ENCODE assay signal across 13 cellular contexts in the genomic region with DNA sequence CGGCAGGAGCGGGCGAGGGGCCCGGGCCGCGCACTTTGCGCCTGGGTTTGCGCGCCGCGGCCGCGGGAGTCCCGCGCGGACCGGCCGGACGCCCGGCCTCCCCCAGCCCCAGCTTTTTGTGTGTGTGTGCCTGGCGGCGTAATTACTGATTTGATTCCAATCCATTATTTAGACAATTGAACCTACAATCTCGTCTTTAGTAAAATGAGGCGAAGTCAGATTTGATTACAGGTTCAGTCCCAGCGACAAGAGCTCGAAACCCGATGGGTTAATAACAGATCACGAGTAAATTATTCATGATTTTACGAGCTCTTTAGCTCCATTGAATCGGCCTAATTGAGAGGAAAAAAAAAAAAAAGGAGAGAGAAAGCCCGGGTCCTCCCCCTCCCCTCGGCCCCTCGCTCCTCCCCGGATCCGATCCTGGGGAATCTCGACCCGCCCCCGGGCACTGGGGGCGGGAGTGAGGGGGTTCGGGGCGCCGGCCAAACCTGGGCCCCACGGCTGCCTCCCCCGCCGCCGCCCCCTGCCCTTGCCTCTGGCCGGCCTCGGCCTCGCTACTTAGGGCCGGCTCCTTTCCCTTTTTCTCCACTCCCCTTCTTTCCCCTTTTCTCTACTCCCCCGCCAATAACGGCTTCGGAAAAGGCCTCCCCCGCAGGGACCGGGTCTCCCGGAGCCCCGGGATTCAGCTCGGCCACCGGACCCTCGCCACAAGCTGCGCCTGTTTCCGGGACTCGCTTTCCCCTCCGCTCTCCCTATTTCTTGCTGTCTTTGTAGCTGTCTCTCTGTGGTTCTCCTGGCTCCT. TPM values are rescaled to one million over a fixed set of nuclear protein-coding genes. Genes with fewer than 3 reads are reported as not detected.
DNase-seq lines count a peak whose midpoint lies in the region; ATAC-seq, FAIRE-seq and TF ChIP-seq lines count a peak whose summit lies in the region.
"Had no signal": no experiment of that assay in that cellular context is flagged by ENCODE, and none has a peak within 500 bp of the region (broad histone marks: within the 10 kb centered on the region; RNA-seq: fewer than 3 reads in every experiment).

No MANE protein-coding gene starts in this region.

- H3K36me3 Mint-ChIP-seq in Caco-2 (ENCODE audit: insufficient read depth, unreplicated experiment): no peaks in the 10 kb centered on the region

- H3K4me2 ChIP-seq in H1 (ENCODE audit: insufficient read depth in 1 of 2, low read depth in 2 of 2, low read length in 2 of 2) (peak overlapping the region; percentile 81 to 82), trophoblast cell (ENCODE audit: low read length) (peak overlapping the region; percentile 56)

- no peak overlapping the region for H3K9ac ChIP-seq in H1 (replicated peaks in 1 of 4; ENCODE audit: extremely low read depth in 1 of 4, low read depth in 3 of 4, low read length in 3 of 4)
- H3K9ac ChIP-seq in trophoblast cell (ENCODE audit: low read length): no peak overlapping the region

- TF ChIP-seq CTCF in Caco-2 (IDR thresholded peaks at IDR 0.05; ENCODE audit: insufficient read depth in 1 of 2, low read depth in 1 of 2, low read length in 1 of 2, severe bottlenecking in 1 of 2, unreplicated experiment in 1 of 2) (no peak), H1 (IDR thresholded peaks at IDR 0.05; ENCODE audit: control extremely low read depth in 1 of 3, insufficient read depth in 1 of 3, low read depth in 1 of 3, low read length in 3 of 3) (no peak), GM13977 (IDR thresholded peaks at IDR 0.05; ENCODE audit: extremely low read depth, insufficient read depth, missing control alignments) (no peak)

- no peak overlapping the region for H3K56ac ChIP-seq in H1 (replicated peaks; ENCODE audit: insufficient read length, low read depth, low read length)

- H3K9me3 Mint-ChIP-seq in Caco-2 (ENCODE audit: unreplicated experiment): no peaks in the 10 kb centered on the region

- H3K4me1 Mint-ChIP-seq in Caco-2 (ENCODE audit: low read depth, unreplicated experiment): peaks cover 20% of the 10 kb centered on the region

- H2BK15ac ChIP-seq in H1 (ENCODE audit: low read length): no peak overlapping the region

- H3K14ac ChIP-seq in H1 (ENCODE audit: insufficient read length): no peak overlapping the region
- H3K14ac ChIP-seq in trophoblast cell (ENCODE audit: low read length): no peak overlapping the region

- H3K79me1 ChIP-seq in H1 (ENCODE audit: low read depth, low read length) (no peaks in the 10 kb centered on the region), trophoblast cell (ENCODE audit: low read length) (no peaks in the 10 kb centered on the region)

- H3K27ac Mint-ChIP-seq in Caco-2 (ENCODE audit: unreplicated experiment): no peak overlapping the region

- no peak overlapping the region for H2BK20ac ChIP-seq in H1 (ENCODE audit: low read length)

- H3K79me2 ChIP-seq in H1 (ENCODE audit: control insufficient read depth in 1 of 2, insufficient read depth in 2 of 2, low read length in 2 of 2) (no peaks in the 10 kb centered on the region), trophoblast cell (ENCODE audit: control insufficient read depth, insufficient read depth, low read length, poor library complexity) (no peaks in the 10 kb centered on the region)

- no peaks in the 10 kb centered on the region for H3K9me3 ChIP-seq in Caco-2
- no peaks in the 10 kb centered on the region for H3K9me3 ChIP-seq in H1 (ENCODE audit: insufficient read depth in 2 of 2, low read depth in 1 of 2, low read length in 1 of 2)
- peaks cover 2% of the 10 kb centered on the region for H3K9me3 ChIP-seq in trophoblast cell (ENCODE audit: insufficient read depth, low read depth, low read length)
- H3K9me3 ChIP-seq: prostate gland had no signal

- H4K8ac ChIP-seq in H1 (ENCODE audit: extremely low read depth, insufficient read depth, low read length): no peak overlapping the region
- H4K8ac ChIP-seq in trophoblast cell (ENCODE audit: low read depth, low read length): no peak overlapping the region

- H2BK12ac ChIP-seq in H1 (ENCODE audit: low read depth, low read length): no peak overlapping the region
- H2BK12ac ChIP-seq in trophoblast cell (ENCODE audit: low read length): no peak overlapping the region

- H2AFZ ChIP-seq in H1 (ENCODE audit: low read length) (no peak overlapping the region), trophoblast cell (ENCODE audit: insufficient read depth, low read length, poor library complexity) (no peak overlapping the region)

- peaks cover 9% of the 10 kb centered on the region; the same call in 1 of the 2 replicates for H3K23me2 ChIP-seq in H1 (ENCODE audit: low read depth, low read length)

- POLR2A ChIA-PET in Caco-2 (lab: Charles Lee) (no interaction called here), H1 (lab: Charles Lee; ENCODE audit: partially characterized antibody) (interaction anchor here (0.6 to 3.1 kb wide), 7 partner anchors 8 to 850 kb away, joined by 3 to 11 read pairs (median 3); no protein-coding TSS in a partner anchor)

- in situ Hi-C loops in GM13977 (cut with MboI; ENCODE audit: low pct_unique_long_range_greater_than_20kb, low sequenced_read_pairs, unreplicated experiment): loop anchor here (25.0 kb wide), 1 partner anchor 481 kb away; no protein-coding TSS in a partner anchor

- H4K91ac ChIP-seq in H1 (replicated peaks; ENCODE audit: insufficient read length, low read length): no peak overlapping the region
- no peak overlapping the region for H4K91ac ChIP-seq in trophoblast cell (ENCODE audit: low read depth, low read length)

- peak overlapping the region; percentile 74 for H3K4me3 Mint-ChIP-seq in Caco-2 (ENCODE audit: unreplicated experiment)

- no peak for TF ChIP-seq POLR2A in H1 (IDR thresholded peaks at IDR 0.05; ENCODE audit: control extremely low read depth in 1 of 2, low read depth in 2 of 2, low read length in 2 of 2)

- H3K36me3 ChIP-seq in Caco-2 (ENCODE audit: control insufficient read depth, insufficient read depth, low read length): no peaks in the 10 kb centered on the region
- no peaks in the 10 kb centered on the region; a peak in 1 of 8 replicates for H3K36me3 ChIP-seq in H1 (ENCODE audit: control insufficient read depth in 2 of 4, insufficient read depth in 4 of 4, low read length in 3 of 4)
- no peaks in the 10 kb centered on the region for H3K36me3 ChIP-seq in trophoblast cell (ENCODE audit: control insufficient read depth in 1 of 2, insufficient read depth in 2 of 2, low read length in 2 of 2)
- H3K36me3 ChIP-seq: prostate gland had no signal

- TF ChIP-seq RAD21 in H1 (IDR thresholded peaks at IDR 0.05 in 1 of 2, conservative IDR thresholded peaks at IDR 0.05 in 1 of 2; ENCODE audit: low read depth in 2 of 2, low read length in 2 of 2): no peak

- peaks cover 8% of the 10 kb centered on the region for H3K27me3 Mint-ChIP-seq in Caco-2 (ENCODE audit: insufficient read depth, unreplicated experiment)

- no TSS peak for BruUV-seq in Caco-2 (replicated peaks; lab: Mats Ljungman, UMichigan)

- H4K12ac ChIP-seq in trophoblast cell (ENCODE audit: low read depth, low read length): no peak overlapping the region

- peak overlapping the region; percentile 48; the same call in 1 of the 2 replicates for H3K18ac ChIP-seq in H1 (ENCODE audit: extremely low read depth, low read length)
- no peak overlapping the region for H3K18ac ChIP-seq in trophoblast cell (ENCODE audit: low read length)

- 1% methylated on average over 25 of the region's 64 CpGs; no CpG with 5 or more reads in 1 of the 2 experiments for WGBS in H1 (ENCODE audit: extremely low coverage in 1 of 2, insufficient coverage in 1 of 2, insufficient read length in 1 of 2, insufficient replicate concordance in 2 of 2, low coverage in 1 of 2, low lambda C conversion rate in 2 of 2, missing lambda C conversion rate in 1 of 2), 2 experiments
- WGBS in trophoblast cell (ENCODE audit: extremely low coverage, insufficient coverage, insufficient read length): no CpG with 5 or more reads among the region's 64 CpGs

- H2BK120ac ChIP-seq in H1 (replicated peaks; ENCODE audit: low read depth, low read length) (no peak overlapping the region), trophoblast cell (ENCODE audit: insufficient read depth, low read length, poor library complexity) (no peak overlapping the region)

- ATAC-seq in GM21367 (IDR thresholded peaks at IDR 0.05; ENCODE audit: unreplicated experiment): no peak

- intact Hi-C loops in Caco-2 (cut with micrococcal nuclease; ENCODE audit: unreplicated experiment): loop anchor here (10.0 kb wide), 1 partner anchor 473 kb away; no protein-coding TSS in a partner anchor

- DNase-seq in Caco-2 (no peak), NCI-H1105 treated with DMSO at 0.1 percent for 48 hours (lab: John Stamatoyannopoulos, UW) (peak; percentile 51), H1 (ENCODE audit: low read depth in 1 of 2, low spot score in 2 of 2) (peak in 1 of 2 experiments; percentile 81), trophoblast cell (no peak), DMS 273 (lab: John Stamatoyannopoulos, UW; ENCODE audit: unreplicated experiment) (no peak), NCI-H2081 (lab: John Stamatoyannopoulos, UW) (no peak), GM13977 (ENCODE audit: low spot score) (no peak)
- DNase-seq: SHP77; stimulated activated naive CD4-positive, alpha-beta T cell treated with Interleukin-2 at 50 U/mL for 16 hours had no signal

- no peak overlapping the region for H4K5ac ChIP-seq in H1 (ENCODE audit: insufficient read length, low read depth, low read length)

- H2BK5ac ChIP-seq in H1 (ENCODE audit: low read depth, low read length) (no peak overlapping the region), trophoblast cell (ENCODE audit: low read depth, low read length, poor library complexity) (no peak overlapping the region)

- TF ChIP-seq EP300 in H1 (IDR thresholded peaks at IDR 0.05; ENCODE audit: borderline replicate concordance in 1 of 2, low read depth in 2 of 2, low read length in 2 of 2): no peak

- H3K4ac ChIP-seq in H1 (replicated peaks; ENCODE audit: insufficient read length, low read depth, low read length): no peak overlapping the region
- H3K4ac ChIP-seq in trophoblast cell (ENCODE audit: low read depth, low read length): no peak overlapping the region

- H3K27me3 ChIP-seq in Caco-2 (replicated peaks; ENCODE audit: control insufficient read depth, insufficient read depth, low read length) (no peaks in the 10 kb centered on the region; the same call in 1 of the 2 replicates), H1 (replicated peaks in 1 of 4; ENCODE audit: control insufficient read depth in 3 of 4, extremely low read depth in 1 of 4, insufficient read depth in 3 of 4, low read length in 3 of 4) (peaks cover 76 to 99% (median 92%) of the 10 kb centered on the region in 4 experiments), trophoblast cell (ENCODE audit: insufficient read depth, low read length) (peaks cover 95% of the 10 kb centered on the region)

- H2AK5ac ChIP-seq in H1 (ENCODE audit: low read depth, low read length) (no peak overlapping the region), trophoblast cell (ENCODE audit: low read length) (no peak overlapping the region)

- no peak overlapping the region for H3K27ac ChIP-seq in H1 (ENCODE audit: low read depth, low read length)
- H3K27ac ChIP-seq in trophoblast cell (ENCODE audit: low read depth, low read length): no peak overlapping the region
- H3K27ac ChIP-seq: prostate gland had no signal

- H3K23ac ChIP-seq in H1 (ENCODE audit: insufficient read length): no peak overlapping the region
- H3K23ac ChIP-seq in trophoblast cell (ENCODE audit: low read length): no peak overlapping the region

- no peak for FAIRE-seq in H1 (lab: Jason Lieb, UNC)
- FAIRE-seq: frontal cortex, GM12892 had no signal

- peaks cover 9% of the 10 kb centered on the region; the same call in 1 of the 2 replicates for H3K4me1 ChIP-seq in Caco-2
- H3K4me1 ChIP-seq in H1 (replicated peaks in 1 of 4; ENCODE audit: control insufficient read depth in 3 of 4, insufficient read depth in 4 of 4, low read length in 3 of 4): peaks cover 10 to 43% (median 25%) of the 10 kb centered on the region in 4 experiments
- H3K4me1 ChIP-seq in trophoblast cell (ENCODE audit: control insufficient read depth in 1 of 2, insufficient read depth in 2 of 2, low read length in 2 of 2): peaks cover 11 to 12% of the 10 kb centered on the region in 2 experiments

- H4K20me1 ChIP-seq in H1 (replicated peaks in 1 of 2; ENCODE audit: control insufficient read depth in 1 of 2, insufficient read depth in 2 of 2, low read length in 2 of 2): peaks cover 14 to 29% of the 10 kb centered on the region in 2 experiments

- CTCF ChIA-PET in Caco-2 (lab: Charles Lee) (interaction anchor here (0.5 to 0.6 kb wide), 2 partner anchors 10 to 960 kb away, joined by 3 to 9 read pairs; no protein-coding TSS in a partner anchor), H1 (lab: Charles Lee; ENCODE audit: partially characterized antibody) (interaction anchor here (0.5 to 3.0 kb wide), 13 partner anchors 11 to 619 kb away, joined by 3 to 31 read pairs (median 4); no protein-coding TSS in a partner anchor)

- H3K4me3 ChIP-seq in Caco-2 (ENCODE audit: low read depth, low read length): peak overlapping the region; percentile 49
- peak overlapping the region; percentile 39 to 57 (median 48); a peak in 7 of 8 replicates for H3K4me3 ChIP-seq in H1 (ENCODE audit: extremely low read depth in 1 of 4, insufficient read depth in 2 of 4, low read depth in 3 of 4, low read length in 4 of 4)
- no peak overlapping the region for H3K4me3 ChIP-seq in trophoblast cell (ENCODE audit: low read depth, low read length)
- H3K4me3 ChIP-seq: prostate gland had no signal

RNA-seq across cellular contexts. Expression of gene LHX2, which starts 6.6 kb away (rescaled TPM):
- 2.6 and 4.0 TPM in 2 replicates for total RNA-seq in Caco-2 (2022)
- total RNA-seq in H1 (2021; fragmentation: NEBNext Ultra II Directional; extraction: Animal tissue kit (Norgen Biotek cat#: 25700)): 0.11 and 0.17 TPM in 2 replicates
- polyA plus RNA-seq in H1 (2011; rRNA removed): 0.72 and 0.86 TPM in 2 replicates
- 0.66 TPM for polyA plus RNA-seq in H1 (2011; cell fraction: cytosol; rRNA removed)
- polyA plus RNA-seq in H1 (2011; cell fraction: nucleus; rRNA removed): 0.20 TPM
- 0.31 to 0.59 TPM (median 0.37 TPM) in 3 of 4 replicates, not detected in the other for polyA plus RNA-seq in H1 (2012, experiment 1 of 2)
- 0.66 TPM for polyA plus RNA-seq in H1 (2012, experiment 2 of 2)
- polyA plus RNA-seq in H1 (2013, experiment 1 of 2): 0.34 TPM
- 0.20 TPM for polyA plus RNA-seq in H1 (2013, experiment 2 of 2)
- 0.49 TPM in 1 of 2 replicates, not detected in the other for polyA minus RNA-seq in H1 (2011; rRNA and poly(A)+ RNA removed)
- polyA minus RNA-seq in H1 (2011; cell fraction: cytosol; rRNA and poly(A)+ RNA removed): not detected
- 0.50 TPM for polyA minus RNA-seq in H1 (2011; cell fraction: nucleus; rRNA and poly(A)+ RNA removed)
- 0.21 and 0.32 TPM in 2 replicates for polyA plus RNA-seq in trophoblast cell (2013)
